In the genomic region with DNA sequence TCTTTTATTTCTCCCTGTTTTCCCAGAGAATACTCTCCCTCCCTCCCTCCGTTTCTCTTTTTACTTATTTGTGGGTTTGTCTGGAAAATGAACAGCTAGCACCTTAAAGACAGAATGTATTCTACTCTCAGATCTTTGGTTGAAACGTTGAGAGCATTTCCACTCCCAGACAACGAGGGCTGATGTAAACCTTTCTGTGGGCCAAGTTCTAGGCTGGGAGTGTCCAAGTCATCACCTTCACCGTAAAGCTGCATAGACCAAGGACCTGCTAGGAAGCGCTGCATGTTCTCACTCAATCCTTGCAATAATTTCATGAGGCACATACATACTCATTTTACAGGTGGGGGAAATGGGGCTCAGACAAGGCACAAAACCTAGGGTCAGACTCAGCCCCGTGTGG, we compare ENCODE assay signal across 8 cellular contexts. TPM values are rescaled to one million over a fixed set of nuclear protein-coding genes. Genes with fewer than 3 reads are reported as not detected.
DNase-seq lines count a peak whose midpoint lies in the region; ATAC-seq, FAIRE-seq and TF ChIP-seq lines count a peak whose summit lies in the region.

No MANE protein-coding gene starts in this region.

- no peaks in the 10 kb centered on the region for H3K9me3 ChIP-seq in H9 (ENCODE audit: control insufficient read depth, low read depth, low read length)

- no peak overlapping the region for H2BK20ac ChIP-seq in H9 (ENCODE audit: low read depth, low read length, poor library complexity, severe bottlenecking)

- no peaks in the 10 kb centered on the region; the same call in 1 of the 2 replicates for H3K27me3 Mint-ChIP-seq in H9 (ENCODE audit: low read depth)
- H3K27me3 Mint-ChIP-seq in activated B cell treated with CpG ODN at 0.5 μM for 24 hours: no peaks in the 10 kb centered on the region

- no peak for FAIRE-seq in urothelium cell line (lab: Jason Lieb, UNC)

- no peak overlapping the region for H3K56ac ChIP-seq in H9 (ENCODE audit: insufficient read length, low read depth, low read length)

- no peak overlapping the region for H3K14ac ChIP-seq in H9 (ENCODE audit: insufficient read depth, low read length)

- no peaks in the 10 kb centered on the region for H4K20me1 ChIP-seq in H9 (ENCODE audit: control insufficient read depth, insufficient read depth, insufficient read length)

- no peak overlapping the region for H3K4me2 ChIP-seq in H9 (ENCODE audit: insufficient read depth, insufficient read length, low read length)

- H2BK5ac ChIP-seq in H9 (ENCODE audit: insufficient read length, low read length): no peak overlapping the region

- no peak overlapping the region for H3K4ac ChIP-seq in H9 (ENCODE audit: low read depth, low read length)

- H2BK15ac ChIP-seq in H9 (ENCODE audit: low read depth, low read length): no peak overlapping the region

- H3K27ac ChIP-seq in H9 (ENCODE audit: insufficient read length, low read depth, low read length) (no peak overlapping the region), skin epidermis (peak overlapping the region in 20 of 21 experiments; percentile 1 to 90 (median 75))

- peaks cover 55% of the 10 kb centered on the region; the same call in 1 of the 2 replicates for H3K79me2 ChIP-seq in H9 (ENCODE audit: insufficient read depth, low read length)

- no peak overlapping the region for H3K23ac ChIP-seq in H9 (ENCODE audit: insufficient read length, low read depth, low read length)

- intact Hi-C loops in activated B cell treated with CpG ODN at 0.5 μM for 24 hours (cut with micrococcal nuclease): no loop called here

- H4K91ac ChIP-seq in H9 (ENCODE audit: insufficient read length, low read depth, low read length): no peak overlapping the region

- H3K36me3 Mint-ChIP-seq in H9 (ENCODE audit: insufficient read depth in 1 of 3, low read depth in 3 of 3): peaks cover 0 to 19% (median 14%) of the 10 kb centered on the region in 3 experiments; a peak in 6 of 7 replicates
- peaks cover 52% of the 10 kb centered on the region for H3K36me3 Mint-ChIP-seq in activated B cell treated with CpG ODN at 0.5 μM for 24 hours (ENCODE audit: low read depth)

- WGBS in H9 (ENCODE audit: extremely low coverage, insufficient read length, low lambda C conversion rate): no CpG with 5 or more reads among the region's 6 CpGs

- POLR2A ChIA-PET in activated B cell treated with CpG ODN at 0.5 μM for 24 hours (lab: Charles Lee): interaction anchor here (0.6 to 3.1 kb wide), 6 partner anchors 10 to 127 kb away, joined by 3 to 14 read pairs (median 4); a partner anchor contains a TSS

- peaks cover 20% of the 10 kb centered on the region for H3K4me1 ChIP-seq in H9 (ENCODE audit: insufficient read depth, low read length)

- H3K9me3 Mint-ChIP-seq in H9 (no peaks in the 10 kb centered on the region; a peak in 1 of 5 replicates), activated B cell treated with CpG ODN at 0.5 μM for 24 hours (no peaks in the 10 kb centered on the region)

- H4K5ac ChIP-seq in H9 (ENCODE audit: insufficient read length, low read depth, low read length): no peak overlapping the region

- H3K4me3 Mint-ChIP-seq in H9 (no peak overlapping the region), activated B cell treated with CpG ODN at 0.5 μM for 24 hours (peak overlapping the region; percentile 60)

- ATAC-seq in activated B cell treated with CpG ODN at 0.5 μM for 24 hours (ENCODE audit: low read depth) (no peak), HG02798 (IDR thresholded peaks at IDR 0.05; ENCODE audit: poor library complexity, unreplicated experiment) (no peak)

- no peaks in the 10 kb centered on the region for H3K27me3 ChIP-seq in H9 (ENCODE audit: insufficient read depth, low read length)

- no peak overlapping the region for H2BK120ac ChIP-seq in H9 (ENCODE audit: low read depth, low read length, poor library complexity, severe bottlenecking)

- H4K8ac ChIP-seq in H9 (replicated peaks; ENCODE audit: insufficient read length, low read depth, low read length): no peak overlapping the region

- H3K79me1 ChIP-seq in H9 (ENCODE audit: insufficient read depth, low read depth, low read length, poor library complexity, severe bottlenecking): peaks cover 5% of the 10 kb centered on the region

- no peak overlapping the region for H3K18ac ChIP-seq in H9 (ENCODE audit: insufficient read length, low read depth, low read length)

- H3T11ph ChIP-seq in H9 (ENCODE audit: low read length): no peak overlapping the region

- H3K23me2 ChIP-seq in H9 (ENCODE audit: insufficient read length, low read depth, low read length, poor library complexity, severe bottlenecking): no peaks in the 10 kb centered on the region

- H3K9ac ChIP-seq in H9 (ENCODE audit: extremely low read depth, insufficient read length, low read length): no peak overlapping the region

- DNase-seq in H9: no peak
- no peak for DNase-seq in activated B cell treated with CpG ODN at 0.5 μM for 24 hours
- DNase-seq in foreskin fibroblast: peak in 1 of 2 donors; percentile 63
- no peak for DNase-seq in AG08396 (ENCODE audit: low spot score)
- DNase-seq in NCI-H2196 treated with DMSO at 0.1 percent for 48 hours (lab: John Stamatoyannopoulos, UW; ENCODE audit: unreplicated experiment): no peak
- no peak for DNase-seq in urothelium cell line (ENCODE audit: low spot score)

- H2AFZ ChIP-seq in H9 (ENCODE audit: low read length): no peak overlapping the region

- CTCF ChIA-PET in activated B cell treated with CpG ODN at 0.5 μM for 24 hours (lab: Charles Lee): interaction anchor here (1.1 to 2.0 kb wide), 3 partner anchors 17 to 115 kb away, joined by 3 to 7 read pairs (median 3); no protein-coding TSS in a partner anchor

- no peak overlapping the region for H2AK5ac ChIP-seq in H9 (ENCODE audit: insufficient read length, low read length)

- no peak for TF ChIP-seq CTCF in H9 (conservative IDR thresholded peaks at IDR 0.05)
- no peak for TF ChIP-seq CTCF in activated B cell treated with CpG ODN at 0.5 μM for 24 hours (IDR thresholded peaks at IDR 0.05)
- TF ChIP-seq CTCF in foreskin fibroblast (IDR thresholded peaks at IDR 0.05; ENCODE audit: low read depth, low read length): no peak

- no peak overlapping the region for H2BK12ac ChIP-seq in H9 (ENCODE audit: insufficient read length, low read depth, low read length)

- H3K27ac Mint-ChIP-seq in H9 (peak overlapping the region; percentile 74 to 93 (median 91)), activated B cell treated with CpG ODN at 0.5 μM for 24 hours (peak overlapping the region; percentile 73)

- peak overlapping the region; percentile 5 to 27 for H3K4me3 ChIP-seq in foreskin fibroblast (ENCODE audit: low read depth in 1 of 2, low read length in 2 of 2)
- no peak overlapping the region for H3K4me3 ChIP-seq in skin epidermis

- H3K4me1 Mint-ChIP-seq in H9: peaks cover 77 to 79% of the 10 kb centered on the region in 2 experiments
- peaks cover 98% of the 10 kb centered on the region for H3K4me1 Mint-ChIP-seq in activated B cell treated with CpG ODN at 0.5 μM for 24 hours

RNA-seq across cellular contexts. Expression of a gene that starts 32.4 kb away (rescaled TPM):
- total RNA-seq in H9 (2021) (243 and 266 TPM in 2 replicates), activated B cell treated with CpG ODN at 0.5 μM for 24 hours (714 and 755 TPM in 2 replicates)

Comparison
In these comparisons a context has a peak if more than half of its experiments do, and no peak if none do; other contexts are left out.
1. H3K4me3 ChIP-seq: peak in foreskin fibroblast (2 of 2); none in skin epidermis (0 of 7).